ENCODE assay signal across 12 cellular contexts in genomic region chr12:77769-78383, GRCh38. TPM values are rescaled to one million over a fixed set of nuclear protein-coding genes. Genes with fewer than 3 reads are reported as not detected.
DNase-seq lines count a peak whose midpoint lies in the region; ATAC-seq and TF ChIP-seq lines count a peak whose summit lies in the region.
"Not testable (repeated sequence)": the region's sequence is repeated elsewhere in the genome, so short reads cannot be mapped to it uniquely, and the experiment has no call there.
"Had no signal": no experiment of that assay in that cellular context is flagged by ENCODE, and none has a peak within 500 bp of the region (broad histone marks: within the 10 kb centered on the region; RNA-seq: fewer than 3 reads in every experiment).

No MANE protein-coding gene starts in this region.

- H2AFZ ChIP-seq in GM23338 = not testable (repeated sequence)

- H3F3A ChIP-seq in GM23338 (replicated peaks; ENCODE audit: low read depth) = not testable (repeated sequence)

- peaks cover 49% of the 10 kb centered on the region for H3K27me3 ChIP-seq in GM23338 (ENCODE audit: insufficient read depth)
- H3K27me3 ChIP-seq in RWPE2 (ENCODE audit: insufficient read depth, poor library complexity, severe bottlenecking) = peaks cover 60% of the 10 kb centered on the region
- peaks cover 77% of the 10 kb centered on the region for H3K27me3 ChIP-seq in endodermal cell (ENCODE audit: control insufficient read depth, insufficient read depth, low read length, poor library complexity, severe bottlenecking)
- not testable (repeated sequence) for H3K27me3 ChIP-seq in iPS DF 6.9 (ENCODE audit: control insufficient read depth, insufficient read depth, low read length); vagina

- TF ChIP-seq CTCF in GM23338 (conservative IDR thresholded peaks at IDR 0.05; ENCODE audit: low read depth in 2 of 2); RWPE2 (IDR thresholded peaks at IDR 0.05; ENCODE audit: poor library complexity, severe bottlenecking); endodermal cell (conservative IDR thresholded peaks at IDR 0.05); vagina (IDR thresholded peaks at IDR 0.05): not testable (repeated sequence)

- not testable (repeated sequence) for H3K36me3 ChIP-seq in GM23338 (ENCODE audit: insufficient read depth); RWPE2 (ENCODE audit: low read depth); endodermal cell (ENCODE audit: control insufficient read depth, insufficient read depth, low read length); iPS DF 6.9 (ENCODE audit: control insufficient read depth, insufficient read depth, low read length); vagina

- H3K9ac ChIP-seq in endodermal cell (ENCODE audit: extremely low read depth, low read length, poor library complexity, severe bottlenecking) = not testable (repeated sequence)

- TF ChIP-seq POLR2A in vagina (IDR thresholded peaks at IDR 0.05) = not testable (repeated sequence)

- H3K27ac ChIP-seq in GM23338 (ENCODE audit: low read depth); RWPE2 (ENCODE audit: poor library complexity, severe bottlenecking); endodermal cell (ENCODE audit: low read depth, low read length); iPS DF 6.9 (ENCODE audit: low read length); vagina: not testable (repeated sequence)

- not testable (repeated sequence) for DNase-seq in GM23338 (ENCODE audit: low spot score); RWPE2 (ENCODE audit: low spot score); iPS DF 6.9 (ENCODE audit: low read depth, low spot score)
- peak; percentile 47 for DNase-seq in activated CD8-positive, alpha-beta memory T cell treated with anti-CD3 and anti-CD28 coated beads, Interleukin-2, amount 50 U/mL, for 4 hours
- DNase-seq in endodermal cell = peak; percentile 50
- DNase-seq in natural killer cell treated with Interleukin-12 subunit alpha and Interleukin-12 subunit beta and Interleukin-15 and Interleukin-18, amount 100 ng/mL, for 72 hours (ENCODE audit: low spot score) = peak; percentile 47
- peak; percentile 14 to 36 for DNase-seq in stimulated activated CD4-positive, alpha-beta T cell treated with anti-CD3 and anti-CD28 coated beads, Interleukin-1b, Interleukin-23, amount 100 ng/mL, for 4 hours (ENCODE audit: low read depth in 2 of 2)
- DNase-seq in vagina (ENCODE audit: extremely low spot score in 2 of 2) = peak; percentile 10 to 77

- WGBS in endodermal cell (ENCODE audit: insufficient coverage in 1 of 2, insufficient read length in 1 of 2), 2 experiments = 14 to 31% methylated on average over 15 to 66 of the region's 82 CpGs
- no CpG with 5 or more reads among the region's 82 CpGs for WGBS in iPS DF 6.9 (ENCODE audit: insufficient coverage, insufficient read length)

- H3K4me1 Mint-ChIP-seq in GM23338; natural killer cell treated with Interleukin-12 subunit alpha and Interleukin-12 subunit beta and Interleukin-15 and Interleukin-18, amount 100 ng/mL, for 72 hours (ENCODE audit: low read depth in 2 of 2): not testable (repeated sequence)
- peaks cover 10% of the 10 kb centered on the region for H3K4me1 Mint-ChIP-seq in endodermal cell

- H3K27ac Mint-ChIP-seq in GM23338; endodermal cell; natural killer cell treated with Interleukin-12 subunit alpha and Interleukin-12 subunit beta and Interleukin-15 and Interleukin-18, amount 100 ng/mL, for 72 hours: not testable (repeated sequence)

- peak overlapping the region; percentile 46; the same call in 1 of the 2 replicates for H3K4me3 ChIP-seq in GM23338
- not testable (repeated sequence) for H3K4me3 ChIP-seq in RWPE2 (ENCODE audit: severe bottlenecking); endodermal cell (ENCODE audit: low read length)
- peak overlapping the region; percentile 27; the same call in 1 of the 2 replicates for H3K4me3 ChIP-seq in iPS DF 6.9 (ENCODE audit: low read length)
- H3K4me3 ChIP-seq in vagina = peak overlapping the region in 1 of 2 donors; percentile 38

- peak overlapping the region; percentile 65; the same call in 2 of the 3 replicates for H3K4me3 Mint-ChIP-seq in GM23338
- peak overlapping the region; percentile 31 for H3K4me3 Mint-ChIP-seq in endodermal cell
- not testable (repeated sequence) for H3K4me3 Mint-ChIP-seq in natural killer cell treated with Interleukin-12 subunit alpha and Interleukin-12 subunit beta and Interleukin-15 and Interleukin-18, amount 100 ng/mL, for 72 hours

- H3K9me3 Mint-ChIP-seq in GM23338; endodermal cell; natural killer cell treated with Interleukin-12 subunit alpha and Interleukin-12 subunit beta and Interleukin-15 and Interleukin-18, amount 100 ng/mL, for 72 hours: not testable (repeated sequence)

- intact Hi-C loops in vagina (cut with DNase I) = not testable (repeated sequence)

- peak overlapping the region; percentile 66; the same call in 1 of the 2 replicates for H3K4me2 ChIP-seq in GM23338

- H3K9me3 ChIP-seq in RWPE2 (ENCODE audit: severe bottlenecking); endodermal cell (ENCODE audit: control insufficient read depth, low read length); iPS DF 6.9 (ENCODE audit: control insufficient read depth, insufficient read depth, low read length); vagina: not testable (repeated sequence)

- not testable (repeated sequence) for H3K79me2 ChIP-seq in GM23338 (replicated peaks; ENCODE audit: insufficient read depth)

- H4K20me1 ChIP-seq in GM23338 (replicated peaks; ENCODE audit: insufficient read depth) = not testable (repeated sequence)

- H3K27me3 Mint-ChIP-seq in GM23338 (ENCODE audit: insufficient read depth, low read depth, poor library complexity) = peaks cover 19% of the 10 kb centered on the region
- H3K27me3 Mint-ChIP-seq in endodermal cell (ENCODE audit: insufficient read depth) = peaks cover 77% of the 10 kb centered on the region
- peaks cover 40 to 43% of the 10 kb centered on the region in 2 donors for H3K27me3 Mint-ChIP-seq in natural killer cell treated with Interleukin-12 subunit alpha and Interleukin-12 subunit beta and Interleukin-15 and Interleukin-18, amount 100 ng/mL, for 72 hours

- not testable (repeated sequence) for H3K9me2 ChIP-seq in GM23338 (ENCODE audit: insufficient read depth)

- peak; percentile 34 for ATAC-seq in GM23338
- ATAC-seq in RWPE2 (ENCODE audit: low read depth) = peak; percentile 29; the same call in 1 of the 3 replicates
- peak in 1 of 2 donors; percentile 52 for ATAC-seq in natural killer cell treated with Interleukin-12 subunit alpha and Interleukin-12 subunit beta and Interleukin-15 and Interleukin-18, amount 100 ng/mL, for 72 hours

- not testable (repeated sequence) for H3K4me1 ChIP-seq in GM23338 (ENCODE audit: insufficient read depth); RWPE2 (ENCODE audit: insufficient read depth, poor library complexity, severe bottlenecking); endodermal cell (ENCODE audit: control insufficient read depth, insufficient read depth, low read length); iPS DF 6.9 (ENCODE audit: control insufficient read depth, insufficient read depth, low read length); vagina

- not testable (repeated sequence) for H3K36me3 Mint-ChIP-seq in GM23338 (ENCODE audit: low read depth); endodermal cell (ENCODE audit: low read depth); natural killer cell treated with Interleukin-12 subunit alpha and Interleukin-12 subunit beta and Interleukin-15 and Interleukin-18, amount 100 ng/mL, for 72 hours

RNA-seq across cellular contexts. Expression of gene IQSEC3, which starts 11.3 kb away (rescaled TPM):
- total RNA-seq in GM23338 (2014; rRNA removed; shearing (Covaris generic)) = 2.1 and 3.8 TPM in 2 replicates
- 3.3 and 3.6 TPM in 2 replicates for polyA plus RNA-seq in GM23338 (2016; fragmentation: Nextera tagmentation; extraction: Ambion mirVana)
- 1 to 10 TPM; 1.5 to 2.7 TPM for total RNA-seq in endodermal cell
- polyA plus RNA-seq in endodermal cell (2013, experiment 1 of 2) = 1.5 TPM
- polyA plus RNA-seq in endodermal cell (2013, experiment 2 of 2) = 0.95 TPM
- total RNA-seq in natural killer cell treated with Interleukin-12 subunit alpha and Interleukin-12 subunit beta and Interleukin-15 and Interleukin-18, amount 100 ng/mL, for 72 hours = 1 to 10 TPM in 1 of 2 donors, under 1 TPM in 1; 0.22 to 1.1 TPM
- total RNA-seq in vagina = 1.7 TPM
- total RNA-seq: activated CD4-positive, alpha-beta T cell treated with anti-CD3 and anti-CD28 coated beads, Interleukin-2, amount 10 ng/mL, durations not matched to agents 7 days and 5 days; bronchial epithelial cell; Calu3; M059J had no signal
